In the genomic region with DNA sequence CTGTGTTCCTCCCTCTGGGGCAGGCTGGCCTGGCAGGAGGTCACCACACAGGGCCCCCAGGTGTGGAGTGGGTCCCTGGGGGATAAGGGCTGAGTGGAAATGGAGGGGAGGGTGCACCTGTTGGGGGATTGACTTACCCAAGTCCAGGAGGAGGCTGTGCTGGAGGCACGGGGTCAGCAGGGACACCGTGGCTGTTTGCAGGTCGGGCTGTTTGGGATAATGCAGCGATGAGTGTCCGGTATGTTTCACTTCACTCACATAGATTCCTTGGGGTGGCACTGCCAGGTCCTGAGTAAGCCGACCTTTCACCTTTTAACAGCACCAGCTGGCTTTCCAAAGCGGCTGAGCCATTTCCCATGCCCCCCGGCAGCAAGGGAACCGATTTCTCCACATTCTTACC, we compare ENCODE assay signal across 8 cellular contexts.
A peak's percentile ranks its signal among the peaks of the same experiment; 100 is the strongest.
DNase-seq lines count a peak whose midpoint lies in the region; ATAC-seq and TF ChIP-seq lines count a peak whose summit lies in the region.
"Not testable (repeated sequence)": the region's sequence is repeated elsewhere in the genome, so short reads cannot be mapped to it uniquely, and the experiment has no call there.

No MANE protein-coding gene starts in this region.

- not testable (repeated sequence) for BruUV-seq in Calu3 (replicated peaks; lab: Mats Ljungman, UMichigan)

- peaks cover 0 to 66% (median 28%) of the 10 kb centered on the region in 12 donors for H3K4me1 ChIP-seq in heart left ventricle
- peaks cover 0 to 43% of the 10 kb centered on the region in 2 donors for H3K4me1 ChIP-seq in right atrium auricular region
- H3K4me1 ChIP-seq in gastrocnemius medialis = peaks cover 22 to 26% of the 10 kb centered on the region in 2 donors
- H3K4me1 ChIP-seq in vagina = peaks cover 33% of the 10 kb centered on the region

- peak in 2 of 4 donors; percentile 2 to 10 for ATAC-seq in heart left ventricle
- ATAC-seq in gastrocnemius medialis = not testable (repeated sequence)

- H3K9me3 Mint-ChIP-seq in Calu3 (ENCODE audit: low read depth, unreplicated experiment) = not testable (repeated sequence)

- CTCF ChIA-PET in Calu3 (lab: Charles Lee) = not testable (repeated sequence)

- H3K27ac ChIP-seq in heart left ventricle = peak overlapping the region; percentile 66 to 93 (median 84)
- peak overlapping the region; percentile 83 for H3K27ac ChIP-seq in right atrium auricular region
- H3K27ac ChIP-seq in gastrocnemius medialis = peak overlapping the region; percentile 50 to 68 (median 62)
- peak overlapping the region; percentile 83 for H3K27ac ChIP-seq in vagina

- H3K27ac Mint-ChIP-seq in Calu3 (ENCODE audit: unreplicated experiment) = peak overlapping the region; percentile 83

- intact Hi-C loops in Calu3 (cut with micrococcal nuclease; ENCODE audit: unreplicated experiment); heart left ventricle (cut with DNase I); vagina (cut with DNase I): not testable (repeated sequence)
- intact Hi-C loops in posterior vena cava (cut with DNase I) = loop anchor here in 1 of 2 donors (5.0 kb wide), 1 partner anchor 804 kb away; a partner anchor contains a TSS
- intact Hi-C loops in gastrocnemius medialis (cut with DNase I; ENCODE audit: low total_unique reads) = loop anchor here (5.0 kb wide), 1 partner anchor 66 kb away; no protein-coding TSS in a partner anchor

- peak overlapping the region in 8 of 12 donors; percentile 12 to 48 (median 34) for H3K4me3 ChIP-seq in heart left ventricle
- H3K4me3 ChIP-seq in right atrium auricular region = peak overlapping the region in 1 of 2 donors; percentile 11
- peak overlapping the region in 3 of 4 donors; percentile 32 to 39 (median 39) for H3K4me3 ChIP-seq in gastrocnemius medialis
- H3K4me3 ChIP-seq in vagina = not testable (repeated sequence)

- H3K4me1 Mint-ChIP-seq in Calu3 (ENCODE audit: low read depth, unreplicated experiment) = peaks cover 26% of the 10 kb centered on the region

- H3K36me3 ChIP-seq in heart left ventricle, right atrium auricular region, gastrocnemius medialis, vagina: not testable (repeated sequence)

- not testable (repeated sequence) for DNase-seq in Calu3; right atrium auricular region (ENCODE audit: low spot score); gastrocnemius medialis; vagina (ENCODE audit: extremely low spot score in 2 of 2)
- DNase-seq in activated effector memory CD4-positive, alpha-beta T cell treated with anti-CD3 and anti-CD28 coated beads, Interleukin-2, amount 50 U/mL, for 16 hours = peak; percentile 17
- DNase-seq in heart left ventricle = peak in 2 of 5 donors; percentile 31 to 36
- DNase-seq in kidney tubule cell (ENCODE audit: low spot score) = peak; percentile 18
- DNase-seq in posterior vena cava (ENCODE audit: low spot score) = peak; percentile 42

- not testable (repeated sequence) for H3K27me3 ChIP-seq in heart left ventricle, right atrium auricular region, gastrocnemius medialis, vagina

- H3K27me3 Mint-ChIP-seq in Calu3 (ENCODE audit: unreplicated experiment) = not testable (repeated sequence)

- not testable (repeated sequence) for TF ChIP-seq POLR2A in heart left ventricle (IDR thresholded peaks at IDR 0.05); gastrocnemius medialis (IDR thresholded peaks at IDR 0.05); vagina (IDR thresholded peaks at IDR 0.05)

- H3K9me3 ChIP-seq in heart left ventricle, right atrium auricular region, gastrocnemius medialis, vagina: not testable (repeated sequence)

- not testable (repeated sequence) for TF ChIP-seq CTCF in Calu3 (IDR thresholded peaks at IDR 0.05; ENCODE audit: unreplicated experiment); heart left ventricle (IDR thresholded peaks at IDR 0.05); right atrium auricular region (IDR thresholded peaks at IDR 0.05); gastrocnemius medialis (IDR thresholded peaks at IDR 0.05 in 4 of 5, conservative IDR thresholded peaks at IDR 0.05 in 1 of 5); vagina (IDR thresholded peaks at IDR 0.05)

- in situ Hi-C loops in gastrocnemius medialis (cut with MboI; ENCODE audit: low sequenced_read_pairs in 4 of 4) = not testable (repeated sequence)

- 53 to 87% (median 64%) methylated on average over 4 to 7 of the region's 9 CpGs for WGBS in heart left ventricle, 4 donors

- H3K36me3 Mint-ChIP-seq in Calu3 (ENCODE audit: insufficient read depth, unreplicated experiment) = peaks cover 25% of the 10 kb centered on the region

- peak overlapping the region; percentile 55 for H3K4me3 Mint-ChIP-seq in Calu3 (ENCODE audit: low read depth, unreplicated experiment)
